Comparison of ENCODE assay signal across 9 cellular contexts in genomic region chr12:2834581-2835491, GRCh38. TPM values are rescaled to one million over a fixed set of nuclear protein-coding genes. Genes with fewer than 3 reads are reported as not detected.
DNase-seq lines count a peak whose midpoint lies in the region; ATAC-seq and TF ChIP-seq lines count a peak whose summit lies in the region.
"Had no signal": no experiment of that assay in that cellular context is flagged by ENCODE, and none has a peak within 500 bp of the region (broad histone marks: within the 10 kb centered on the region; RNA-seq: fewer than 3 reads in every experiment).

TSS of gene NRIP2 (minus strand) at chr12:2835035. CDS start at chr12:2834983, 52 bp downstream.

- no peak for TF ChIP-seq POLR2A in lower leg skin (IDR thresholded peaks at IDR 0.05)

- H3K36me3 ChIP-seq in MG63 = no peaks in the 10 kb centered on the region
- H3K36me3 ChIP-seq in iPS-15b (ENCODE audit: control insufficient read depth, insufficient read depth, low read length) = peaks cover 5% of the 10 kb centered on the region
- H3K36me3 ChIP-seq in skeletal muscle tissue (ENCODE audit: control insufficient read depth in 3 of 3, insufficient read depth in 3 of 3, low read length in 3 of 3) = peaks cover 7 to 18% (median 17%) of the 10 kb centered on the region in 3 donors

- DNase-seq in MG63 = peak; percentile 23
- no peak for DNase-seq in astrocyte of the cerebellum (ENCODE audit: low read depth)
- DNase-seq in D341Med (ENCODE audit: low spot score) = no peak
- no peak for DNase-seq in lower leg skin (ENCODE audit: low spot score in 2 of 2)
- no peak for DNase-seq in UCSD-AML1 (lab: John Stamatoyannopoulos, UW; ENCODE audit: unreplicated experiment)

- H3K9ac ChIP-seq in iPS-15b (ENCODE audit: low read depth, low read length) = peak within 1 kb of the TSS; percentile 54
- H3K9ac ChIP-seq in skeletal muscle tissue (ENCODE audit: low read depth in 1 of 3, low read length in 3 of 3) = peak within 1 kb of the TSS in 2 of 3 donors; percentile 53 to 73

- peaks cover 2% of the 10 kb centered on the region for H3K4me1 ChIP-seq in iPS-15b (ENCODE audit: control insufficient read depth, insufficient read depth, low read length)
- peaks cover 13 to 15% (median 14%) of the 10 kb centered on the region in 3 donors for H3K4me1 ChIP-seq in skeletal muscle tissue (ENCODE audit: control insufficient read depth in 3 of 3, insufficient read depth in 3 of 3, low read length in 3 of 3)

- H3K4me3 ChIP-seq in MG63 (no peak within 1 kb of the TSS), astrocyte of the cerebellum (ENCODE audit: low read depth, low read length) (no peak within 1 kb of the TSS), iPS-15b (ENCODE audit: low read depth, low read length) (no peak within 1 kb of the TSS), skeletal muscle tissue (ENCODE audit: low read length in 3 of 3) (peak within 1 kb of the TSS; percentile 44 to 47 (median 46)), lower leg skin (ENCODE audit: low read depth, poor library complexity, severe bottlenecking) (no peak within 1 kb of the TSS)

- intact Hi-C loops in lower leg skin (cut with DNase I; ENCODE audit: low total_unique reads) = no loop called here

- peak within 1 kb of the TSS; percentile 25 for H3K27ac ChIP-seq in skeletal muscle tissue (ENCODE audit: low read depth, low read length)
- H3K27ac ChIP-seq: RWPE1 had no signal

- H3K27me3 ChIP-seq in MG63 (no peaks in the 10 kb centered on the region; the same call in 1 of the 2 replicates), iPS-15b (ENCODE audit: control insufficient read depth, insufficient read depth, low read length) (no peaks in the 10 kb centered on the region), skeletal muscle tissue (ENCODE audit: control insufficient read depth in 3 of 3, insufficient read depth in 3 of 3, low read length in 3 of 3) (peaks cover 0 to 11% (median 3%) of the 10 kb centered on the region in 3 donors)

- WGBS in lower leg skin, 2 donors = 20 to 24% methylated on average over 31 to 32 of the region's 32 CpGs

- H3K9me3 ChIP-seq in MG63 (no peaks in the 10 kb centered on the region), iPS-15b (ENCODE audit: control insufficient read depth, insufficient read depth, low read length) (no peaks in the 10 kb centered on the region), skeletal muscle tissue (ENCODE audit: control insufficient read depth in 3 of 3, low read length in 3 of 3) (no peaks in the 10 kb centered on the region)

- TF ChIP-seq CTCF in astrocyte of the cerebellum (IDR thresholded peaks at IDR 0.05; ENCODE audit: low read depth, low read length, missing control alignments) (peak; percentile 28), lower leg skin (IDR thresholded peaks at IDR 0.05) (no peak)

- no peak for ATAC-seq in HG02759 (IDR thresholded peaks at IDR 0.05; ENCODE audit: unreplicated experiment)

- in situ Hi-C loops in astrocyte of the cerebellum (cut with HindIII; ENCODE audit: low sequenced_read_pairs) = no loop called here

RNA-seq across cellular contexts. Expression of gene NRIP2, which starts in this region (rescaled TPM):
- total RNA-seq in MG63 (2014; rRNA removed; shearing (Covaris generic); ENCODE audit: low replicate concordance) = not detected in 2 replicates
- 1.0 TPM for total RNA-seq in skeletal muscle tissue
- total RNA-seq in lower leg skin = 1 to 10 TPM in 2 of 4 donors, under 1 TPM in 2; 0.17 to 1.9 (median 0.79) TPM

Comparison
In these comparisons a context has a peak if more than half of its experiments do, and no peak if none do; other contexts are left out.
1. Peak in DNase-seq in MG63; RNA of the gene not detected or under 1 TPM.
2. H3K4me3 ChIP-seq: peak in skeletal muscle tissue (3 of 3); none in MG63 (single experiment), astrocyte of the cerebellum (single experiment), iPS-15b (single experiment) and lower leg skin (single experiment).